15 cellular contexts compared by ENCODE assay signal in genomic region chr4:66991521-66991920, GRCh38.
DNase-seq lines count a peak whose midpoint lies in the region; ATAC-seq and TF ChIP-seq lines count a peak whose summit lies in the region.
"Had no signal": no experiment of that assay in that cellular context is flagged by ENCODE, and none has a peak within 500 bp of the region (broad histone marks: within the 10 kb centered on the region; RNA-seq: fewer than 3 reads in every experiment).

No MANE protein-coding gene starts in this region.

- no peaks in the 10 kb centered on the region for H3K27me3 ChIP-seq in CD8-positive, alpha-beta memory T cell (ENCODE audit: insufficient read depth, low read length, poor library complexity, severe bottlenecking)

- H3K4me1 Mint-ChIP-seq in CD8-positive, alpha-beta memory T cell: no peaks in the 10 kb centered on the region
- H3K4me1 Mint-ChIP-seq: CD14-positive monocyte had no signal

- H3K9me3 Mint-ChIP-seq in CD8-positive, alpha-beta memory T cell: peaks cover 10 to 27% (median 23%) of the 10 kb centered on the region in 5 donors

- no peak overlapping the region for H3K27ac Mint-ChIP-seq in CD8-positive, alpha-beta memory T cell
- H3K27ac Mint-ChIP-seq: CD14-positive monocyte; CD8-positive, alpha-beta T cell had no signal

- no peaks in the 10 kb centered on the region for H3K9me3 ChIP-seq in CD8-positive, alpha-beta memory T cell (ENCODE audit: low read length)
- H3K9me3 ChIP-seq: A549 had no signal

- no peaks in the 10 kb centered on the region for H3K27me3 Mint-ChIP-seq in CD8-positive, alpha-beta memory T cell

- POLR2A ChIA-PET in CD8-positive, alpha-beta memory T cell (lab: Charles Lee): no interaction called here

- no peak overlapping the region for H3K4me3 ChIP-seq in astrocyte of the cerebellum (ENCODE audit: low read depth, low read length)
- no peak overlapping the region for H3K4me3 ChIP-seq in CD8-positive, alpha-beta memory T cell (ENCODE audit: low read length)
- H3K4me3 ChIP-seq: A549, GM12878, GM23248 had no signal

- H3K27ac ChIP-seq in CD8-positive, alpha-beta memory T cell (ENCODE audit: low read depth, low read length): no peak overlapping the region
- H3K27ac ChIP-seq: A549, GM23248, HL-60 had no signal

- H3K36me3 ChIP-seq in CD8-positive, alpha-beta memory T cell (ENCODE audit: insufficient read depth, low read length): no peaks in the 10 kb centered on the region

- no peak for TF ChIP-seq CTCF in astrocyte of the cerebellum (IDR thresholded peaks at IDR 0.05; ENCODE audit: low read depth, low read length, missing control alignments)

- CTCF ChIA-PET in CD8-positive, alpha-beta memory T cell (lab: Charles Lee): no interaction called here

- H3K4me3 Mint-ChIP-seq in CD8-positive, alpha-beta memory T cell: no peak overlapping the region
- H3K4me3 Mint-ChIP-seq: CD14-positive monocyte; CD8-positive, alpha-beta T cell had no signal

- peaks cover 0 to 3% (median 0%) of the 10 kb centered on the region in 3 donors for H3K36me3 Mint-ChIP-seq in CD8-positive, alpha-beta memory T cell
- H3K36me3 Mint-ChIP-seq: CD14-positive monocyte; CD8-positive, alpha-beta T cell had no signal

- ATAC-seq in HG02870 (IDR thresholded peaks at IDR 0.05; ENCODE audit: unreplicated experiment): no peak
- no peak for ATAC-seq in stimulated activated naive CD8-positive, alpha-beta T cell treated with anti-CD3 and anti-CD28 coated beads, Interleukin-15, Interleukin-2, amounts not matched to agents 100 U/mL and 50 U/mL, for 24 hours
- ATAC-seq: A549; CD8-positive, alpha-beta T cell; GM12878; HCT116 had no signal

- DNase-seq in LHCN-M2 (ENCODE audit: low read depth) (peak; percentile 32), astrocyte of the cerebellum (ENCODE audit: low read depth) (peak; percentile 9), foreskin melanocyte (peak; percentile 50), SW 1271 (lab: John Stamatoyannopoulos, UW) (no peak)
- no peak for DNase-seq in CD8-positive, alpha-beta memory T cell
- DNase-seq in stimulated activated naive CD8-positive, alpha-beta T cell treated with anti-CD3 and anti-CD28 coated beads, Interleukin-15, Interleukin-2, amounts not matched to agents 100 U/mL and 50 U/mL, for 24 hours: no peak
- DNase-seq: CD8-positive, alpha-beta T cell; DMS53; GM23248 had no signal

- in situ Hi-C loops in astrocyte of the cerebellum (cut with HindIII; ENCODE audit: low sequenced_read_pairs): no loop called here

- H3K4me1 ChIP-seq in CD8-positive, alpha-beta memory T cell (ENCODE audit: insufficient read depth, low read length): no peaks in the 10 kb centered on the region
- H3K4me1 ChIP-seq: A549 had no signal

Comparison
In these comparisons a context has a peak if more than half of its experiments do, and no peak if none do; other contexts are left out.
1. DNase-seq: peak in LHCN-M2 (single experiment), astrocyte of the cerebellum (single experiment) and foreskin melanocyte (single experiment); none in CD8-positive, alpha-beta memory T cell (0 of 5), SW 1271 (0 of 2) and stimulated activated naive CD8-positive, alpha-beta T cell treated with anti-CD3 and anti-CD28 coated beads, Interleukin-15, Interleukin-2, amounts not matched to agents 100 U/mL and 50 U/mL, for 24 hours (single experiment).